8 cellular contexts compared by ENCODE assay signal in the genomic region with DNA sequence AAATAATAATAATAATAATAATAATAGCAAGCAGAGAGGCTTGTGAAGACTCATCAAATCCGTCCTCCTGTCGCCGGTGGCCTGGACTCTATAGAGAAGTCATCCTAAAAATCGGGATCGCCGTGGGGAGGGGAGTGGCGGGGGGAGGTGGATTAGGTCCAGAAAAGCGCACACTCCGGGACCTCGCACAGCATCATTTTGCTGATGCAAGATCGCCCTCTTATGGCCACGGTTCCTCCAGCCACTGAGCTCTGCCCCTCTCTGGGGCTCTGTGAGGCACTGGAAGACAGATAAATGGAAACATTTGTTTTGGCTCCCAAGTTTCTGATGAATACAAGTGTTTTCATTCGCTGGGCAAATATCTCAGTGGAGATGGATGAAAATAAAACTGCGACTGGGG.
A peak's percentile ranks its signal among the peaks of the same experiment; 100 is the strongest.
DNase-seq lines count a peak whose midpoint lies in the region; ATAC-seq and TF ChIP-seq lines count a peak whose summit lies in the region.

No MANE protein-coding gene starts in this region.

- H3K4me3 Mint-ChIP-seq in mesothelial cell of epicardium, result no peak overlapping the region

- no peaks in the 10 kb centered on the region for H3K36me3 ChIP-seq in HAP-1 (replicated peaks)
- H3K36me3 ChIP-seq in Panc1 (ENCODE audit: control insufficient read depth, insufficient read depth, low read length), result no peaks in the 10 kb centered on the region

- TF ChIP-seq CTCF in Panc1 (IDR thresholded peaks at IDR 0.05) (peak; percentile 79), mesothelial cell of epicardium (IDR thresholded peaks at IDR 0.05; ENCODE audit: unreplicated experiment) (peak; percentile 36)

- intact Hi-C loops in Panc1 (cut with micrococcal nuclease; ENCODE audit: unreplicated experiment), result no loop called here

- POLR2A ChIA-PET in Panc1 (lab: Charles Lee), result no interaction called here

- no peaks in the 10 kb centered on the region for H3K9me3 ChIP-seq in HAP-1
- no peaks in the 10 kb centered on the region for H3K9me3 ChIP-seq in Panc1 (ENCODE audit: control insufficient read depth, insufficient read depth, low read depth, low read length)

- H3K27ac Mint-ChIP-seq in mesothelial cell of epicardium, result no peak overlapping the region

- in situ Hi-C loops in HAP-1 (cut with MboI; ENCODE audit: low sequenced_read_pairs) (no loop called here), Panc1 (cut with HindIII; ENCODE audit: low pct_unique_long_range_greater_than_20kb, low sequenced_read_pairs) (no loop called here)

- DNase-seq in COLO829 (ENCODE audit: low spot score) (peak; percentile 24), HAP-1 (ENCODE audit: low spot score in 2 of 2) (peak; percentile 27 to 71), Panc1 (ENCODE audit: low read depth, low spot score) (no peak), ecto neural progenitor cell (ENCODE audit: low spot score) (peak; percentile 71), mesothelial cell of epicardium (ENCODE audit: low spot score in 2 of 2, unreplicated experiment in 2 of 2) (peak in 1 of 2 experiments; percentile 68), HCEC 1CT (no peak)

- peaks cover 80% of the 10 kb centered on the region for H3K27me3 Mint-ChIP-seq in mesothelial cell of epicardium (ENCODE audit: low read depth)

- BruUV-seq in Panc1 (replicated peaks; lab: Mats Ljungman, UMichigan), result no TSS peak

- CTCF ChIA-PET in Panc1 (lab: Charles Lee), result interaction anchor here (0.6 to 1.0 kb wide), 5 partner anchors 9 to 318 kb away, joined by 3 to 5 read pairs (median 3); no protein-coding TSS in a partner anchor

- ATAC-seq in Panc1 (peak; percentile 97), GM19351 (IDR thresholded peaks at IDR 0.05; ENCODE audit: unreplicated experiment) (no peak), HG02623 (IDR thresholded peaks at IDR 0.05; ENCODE audit: unreplicated experiment) (no peak)

- H3K4me3 ChIP-seq in HAP-1 (no peak overlapping the region), Panc1 (ENCODE audit: low read depth in 2 of 2, low read length in 2 of 2) (no peak overlapping the region)

- no peaks in the 10 kb centered on the region for H3K9me3 Mint-ChIP-seq in mesothelial cell of epicardium

- H3K4me1 Mint-ChIP-seq in mesothelial cell of epicardium, result no peaks in the 10 kb centered on the region

- no peaks in the 10 kb centered on the region for H3K36me3 Mint-ChIP-seq in mesothelial cell of epicardium

- no peak overlapping the region for H3K27ac ChIP-seq in Panc1 (ENCODE audit: low read length)

- H3K4me1 ChIP-seq in HAP-1 (no peaks in the 10 kb centered on the region), Panc1 (ENCODE audit: control insufficient read depth, insufficient read depth, low read length) (no peaks in the 10 kb centered on the region)

- peaks cover 24% of the 10 kb centered on the region for H3K27me3 ChIP-seq in HAP-1 (ENCODE audit: low read depth)
- peaks cover 14% of the 10 kb centered on the region for H3K27me3 ChIP-seq in Panc1 (ENCODE audit: control insufficient read depth, insufficient read depth, low read length)

Comparison
In these comparisons a context has a peak if more than half of its experiments do, and no peak if none do; other contexts are left out.
1. DNase-seq: peak in COLO829 (single experiment), HAP-1 (2 of 2) and ecto neural progenitor cell (single experiment); none in Panc1 (single experiment) and HCEC 1CT (single experiment).